Comparison of ENCODE assay signal across 1 cellular context in the genomic region with DNA sequence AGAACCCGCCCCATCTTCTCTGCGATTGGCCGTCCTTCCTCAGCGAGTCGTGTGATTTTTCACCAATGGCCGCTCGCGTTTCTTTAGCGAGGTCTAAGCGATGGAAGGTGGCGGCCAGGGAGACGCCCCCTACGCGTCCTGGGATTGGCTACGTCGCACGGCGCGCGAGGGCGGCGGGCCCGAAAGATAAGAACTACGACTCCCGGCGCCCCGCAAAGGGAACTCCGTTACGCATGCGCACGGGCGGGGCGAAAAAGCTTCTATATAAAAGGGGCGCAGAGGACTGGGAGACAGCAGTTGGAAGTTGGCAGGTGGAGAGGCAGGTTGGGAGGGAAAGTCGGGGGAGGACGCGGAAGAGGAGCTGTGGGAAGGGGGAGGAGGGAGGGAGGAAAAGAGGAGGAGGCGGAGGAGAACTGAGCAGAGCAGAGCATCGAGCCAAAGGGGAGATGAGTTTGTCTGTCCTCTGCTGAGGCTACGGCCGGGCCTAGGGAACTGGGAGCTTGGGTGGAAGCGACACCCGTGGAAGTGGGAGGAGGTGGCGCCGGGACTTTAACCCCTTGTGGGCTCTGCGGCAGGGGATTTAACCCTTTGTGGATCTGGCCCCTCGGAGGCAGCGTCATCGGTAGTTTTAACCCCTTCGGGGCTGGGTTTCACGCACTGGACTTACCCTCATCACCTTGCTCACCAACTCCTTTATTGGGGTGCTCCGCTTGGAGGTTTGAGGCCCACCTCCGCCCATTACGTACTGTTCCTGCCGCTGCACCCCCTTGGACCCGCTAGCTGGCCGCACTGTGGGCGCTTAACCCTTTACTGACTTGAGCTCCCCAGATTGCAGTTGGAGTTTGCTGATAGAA.
TF ChIP-seq lines count a peak whose summit lies in the region.

A gene with protein sequence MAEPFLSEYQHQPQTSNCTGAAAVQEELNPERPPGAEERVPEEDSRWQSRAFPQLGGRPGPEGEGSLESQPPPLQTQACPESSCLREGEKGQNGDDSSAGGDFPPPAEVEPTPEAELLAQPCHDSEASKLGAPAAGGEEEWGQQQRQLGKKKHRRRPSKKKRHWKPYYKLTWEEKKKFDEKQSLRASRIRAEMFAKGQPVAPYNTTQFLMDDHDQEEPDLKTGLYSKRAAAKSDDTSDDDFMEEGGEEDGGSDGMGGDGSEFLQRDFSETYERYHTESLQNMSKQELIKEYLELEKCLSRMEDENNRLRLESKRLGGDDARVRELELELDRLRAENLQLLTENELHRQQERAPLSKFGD (plus strand): TSS at position 293 of the 854 bp plus-strand sequence. CDS start 716 bp downstream, outside the sequence.

TF ChIP-seq in HepG2, 621 proteins besides CTCF, POLR2A, EP300 and RAD21 (continued from another document and continues in another):
- TF ChIP-seq, protein P1, sequence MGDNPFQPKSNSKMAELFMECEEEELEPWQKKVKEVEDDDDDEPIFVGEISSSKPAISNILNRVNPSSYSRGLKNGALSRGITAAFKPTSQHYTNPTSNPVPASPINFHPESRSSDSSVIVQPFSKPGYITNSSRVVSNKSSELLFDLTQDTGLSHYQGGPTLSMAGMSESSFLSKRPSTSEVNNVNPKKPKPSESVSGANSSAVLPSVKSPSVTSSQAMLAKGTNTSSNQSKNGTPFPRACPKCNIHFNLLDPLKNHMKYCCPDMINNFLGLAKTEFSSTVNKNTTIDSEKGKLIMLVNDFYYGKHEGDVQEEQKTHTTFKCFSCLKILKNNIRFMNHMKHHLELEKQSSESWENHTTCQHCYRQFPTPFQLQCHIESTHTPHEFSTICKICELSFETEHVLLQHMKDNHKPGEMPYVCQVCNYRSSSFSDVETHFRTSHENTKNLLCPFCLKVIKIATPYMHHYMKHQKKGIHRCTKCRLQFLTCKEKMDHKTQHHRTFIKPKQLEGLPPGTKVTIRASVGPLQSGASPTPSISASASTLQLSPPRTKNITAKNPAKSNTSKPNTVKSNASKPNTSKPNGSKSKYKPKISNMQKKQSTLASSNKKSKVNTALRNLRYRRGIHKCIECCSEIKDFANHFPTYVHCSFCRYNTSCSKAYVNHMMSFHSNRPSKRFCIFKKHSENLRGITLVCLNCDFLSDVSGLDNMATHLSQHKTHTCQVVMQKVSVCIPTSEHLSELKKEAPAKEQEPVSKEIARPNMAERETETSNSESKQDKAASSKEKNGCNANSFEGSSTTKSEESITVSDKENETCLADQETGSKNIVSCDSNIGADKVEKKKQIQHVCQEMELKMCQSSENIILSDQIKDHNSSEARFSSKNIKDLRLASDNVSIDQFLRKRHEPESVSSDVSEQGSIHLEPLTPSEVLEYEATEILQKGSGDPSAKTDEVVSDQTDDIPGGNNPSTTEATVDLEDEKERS (CRISPR knock-in tag; IDR thresholded peaks at IDR 0.05): peak; percentile 30; the same call in 1 of the 2 replicates
- TF ChIP-seq KAT8 (CRISPR knock-in tag; IDR thresholded peaks at IDR 0.05): peak; percentile 75
- peak; percentile 83 for TF ChIP-seq JUND (CRISPR knock-in tag; IDR thresholded peaks at IDR 0.05)
- TF ChIP-seq ZFP36 (IDR thresholded peaks at IDR 0.05; ENCODE audit: borderline replicate concordance, low read depth, low read length, partially characterized antibody): peak; percentile 23
- TF ChIP-seq ZNF761 (CRISPR knock-in tag; conservative IDR thresholded peaks at IDR 0.05): no peak
- no peak; the same call in none of the 2 replicates for TF ChIP-seq PHF8 (CRISPR knock-in tag; IDR thresholded peaks at IDR 0.05)
- TF ChIP-seq ZFP1 (CRISPR knock-in tag; IDR thresholded peaks at IDR 0.05): no peak; the same call in none of the 2 replicates
- TF ChIP-seq ZNF234 (CRISPR knock-in tag; conservative IDR thresholded peaks at IDR 0.05): no peak; the same call in 1 of the 2 replicates
- TF ChIP-seq, protein P2, sequence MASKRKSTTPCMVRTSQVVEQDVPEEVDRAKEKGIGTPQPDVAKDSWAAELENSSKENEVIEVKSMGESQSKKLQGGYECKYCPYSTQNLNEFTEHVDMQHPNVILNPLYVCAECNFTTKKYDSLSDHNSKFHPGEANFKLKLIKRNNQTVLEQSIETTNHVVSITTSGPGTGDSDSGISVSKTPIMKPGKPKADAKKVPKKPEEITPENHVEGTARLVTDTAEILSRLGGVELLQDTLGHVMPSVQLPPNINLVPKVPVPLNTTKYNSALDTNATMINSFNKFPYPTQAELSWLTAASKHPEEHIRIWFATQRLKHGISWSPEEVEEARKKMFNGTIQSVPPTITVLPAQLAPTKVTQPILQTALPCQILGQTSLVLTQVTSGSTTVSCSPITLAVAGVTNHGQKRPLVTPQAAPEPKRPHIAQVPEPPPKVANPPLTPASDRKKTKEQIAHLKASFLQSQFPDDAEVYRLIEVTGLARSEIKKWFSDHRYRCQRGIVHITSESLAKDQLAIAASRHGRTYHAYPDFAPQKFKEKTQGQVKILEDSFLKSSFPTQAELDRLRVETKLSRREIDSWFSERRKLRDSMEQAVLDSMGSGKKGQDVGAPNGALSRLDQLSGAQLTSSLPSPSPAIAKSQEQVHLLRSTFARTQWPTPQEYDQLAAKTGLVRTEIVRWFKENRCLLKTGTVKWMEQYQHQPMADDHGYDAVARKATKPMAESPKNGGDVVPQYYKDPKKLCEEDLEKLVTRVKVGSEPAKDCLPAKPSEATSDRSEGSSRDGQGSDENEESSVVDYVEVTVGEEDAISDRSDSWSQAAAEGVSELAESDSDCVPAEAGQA (IDR thresholded peaks at IDR 0.05; ENCODE audit: low read depth): peak; percentile 60; the same call in 1 of the 2 replicates
- TF ChIP-seq, protein P2 (CRISPR knock-in tag; IDR thresholded peaks at IDR 0.05; ENCODE audit: borderline replicate concordance): no peak
- TF ChIP-seq HNRNPLL (IDR thresholded peaks at IDR 0.05; ENCODE audit: low read depth, low read length, poor library complexity, severe bottlenecking): peak; percentile 89
- 0 out of 2 replicates have a peak, but pooled peaks have one; percentile 66 for TF ChIP-seq ZNF30 (CRISPR knock-in tag; IDR thresholded peaks at IDR 0.05)
- TF ChIP-seq GTF3A (CRISPR knock-in tag; conservative IDR thresholded peaks at IDR 0.05): 0 out of 2 replicates have a peak, but pooled peaks have one; percentile 25
- peak; percentile 88; the same call in 1 of the 2 replicates for TF ChIP-seq ZFP37 (CRISPR knock-in tag; IDR thresholded peaks at IDR 0.05; ENCODE audit: borderline replicate concordance)
- TF ChIP-seq HOXA9 (CRISPR knock-in tag; IDR thresholded peaks at IDR 0.05; ENCODE audit: borderline replicate concordance): peak; percentile 88; the same call in 1 of the 2 replicates
- no peak; the same call in 1 of the 2 replicates for TF ChIP-seq STAG1 (CRISPR knock-in tag; IDR thresholded peaks at IDR 0.05)
- peak; percentile 87; the same call in 1 of the 2 replicates for TF ChIP-seq ZNF296 (CRISPR knock-in tag; conservative IDR thresholded peaks at IDR 0.05)
- TF ChIP-seq ZNF766 (CRISPR knock-in tag; IDR thresholded peaks at IDR 0.05; ENCODE audit: borderline replicate concordance): peak; percentile 83; the same call in 1 of the 2 replicates
- no peak for TF ChIP-seq KDM1A (CRISPR knock-in tag; IDR thresholded peaks at IDR 0.05)
- TF ChIP-seq ZSCAN9 (CRISPR knock-in tag; IDR thresholded peaks at IDR 0.05; ENCODE audit: borderline replicate concordance): peak; percentile 26; the same call in 1 of the 2 replicates
- TF ChIP-seq, protein P3, sequence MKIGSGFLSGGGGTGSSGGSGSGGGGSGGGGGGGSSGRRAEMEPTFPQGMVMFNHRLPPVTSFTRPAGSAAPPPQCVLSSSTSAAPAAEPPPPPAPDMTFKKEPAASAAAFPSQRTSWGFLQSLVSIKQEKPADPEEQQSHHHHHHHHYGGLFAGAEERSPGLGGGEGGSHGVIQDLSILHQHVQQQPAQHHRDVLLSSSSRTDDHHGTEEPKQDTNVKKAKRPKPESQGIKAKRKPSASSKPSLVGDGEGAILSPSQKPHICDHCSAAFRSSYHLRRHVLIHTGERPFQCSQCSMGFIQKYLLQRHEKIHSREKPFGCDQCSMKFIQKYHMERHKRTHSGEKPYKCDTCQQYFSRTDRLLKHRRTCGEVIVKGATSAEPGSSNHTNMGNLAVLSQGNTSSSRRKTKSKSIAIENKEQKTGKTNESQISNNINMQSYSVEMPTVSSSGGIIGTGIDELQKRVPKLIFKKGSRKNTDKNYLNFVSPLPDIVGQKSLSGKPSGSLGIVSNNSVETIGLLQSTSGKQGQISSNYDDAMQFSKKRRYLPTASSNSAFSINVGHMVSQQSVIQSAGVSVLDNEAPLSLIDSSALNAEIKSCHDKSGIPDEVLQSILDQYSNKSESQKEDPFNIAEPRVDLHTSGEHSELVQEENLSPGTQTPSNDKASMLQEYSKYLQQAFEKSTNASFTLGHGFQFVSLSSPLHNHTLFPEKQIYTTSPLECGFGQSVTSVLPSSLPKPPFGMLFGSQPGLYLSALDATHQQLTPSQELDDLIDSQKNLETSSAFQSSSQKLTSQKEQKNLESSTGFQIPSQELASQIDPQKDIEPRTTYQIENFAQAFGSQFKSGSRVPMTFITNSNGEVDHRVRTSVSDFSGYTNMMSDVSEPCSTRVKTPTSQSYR (CRISPR knock-in tag; IDR thresholded peaks at IDR 0.05; ENCODE audit: borderline replicate concordance): peak; percentile 77
- TF ChIP-seq ZNF282 (IDR thresholded peaks at IDR 0.05; ENCODE audit: partially characterized antibody): no peak
- TF ChIP-seq, protein P4, sequence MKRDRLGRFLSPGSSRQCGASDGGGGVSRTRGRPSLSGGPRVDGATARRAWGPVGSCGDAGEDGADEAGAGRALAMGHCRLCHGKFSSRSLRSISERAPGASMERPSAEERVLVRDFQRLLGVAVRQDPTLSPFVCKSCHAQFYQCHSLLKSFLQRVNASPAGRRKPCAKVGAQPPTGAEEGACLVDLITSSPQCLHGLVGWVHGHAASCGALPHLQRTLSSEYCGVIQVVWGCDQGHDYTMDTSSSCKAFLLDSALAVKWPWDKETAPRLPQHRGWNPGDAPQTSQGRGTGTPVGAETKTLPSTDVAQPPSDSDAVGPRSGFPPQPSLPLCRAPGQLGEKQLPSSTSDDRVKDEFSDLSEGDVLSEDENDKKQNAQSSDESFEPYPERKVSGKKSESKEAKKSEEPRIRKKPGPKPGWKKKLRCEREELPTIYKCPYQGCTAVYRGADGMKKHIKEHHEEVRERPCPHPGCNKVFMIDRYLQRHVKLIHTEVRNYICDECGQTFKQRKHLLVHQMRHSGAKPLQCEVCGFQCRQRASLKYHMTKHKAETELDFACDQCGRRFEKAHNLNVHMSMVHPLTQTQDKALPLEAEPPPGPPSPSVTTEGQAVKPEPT (CRISPR knock-in tag; IDR thresholded peaks at IDR 0.05; ENCODE audit: low read depth): peak; percentile 69; the same call in 1 of the 2 replicates
- TF ChIP-seq, protein P5, sequence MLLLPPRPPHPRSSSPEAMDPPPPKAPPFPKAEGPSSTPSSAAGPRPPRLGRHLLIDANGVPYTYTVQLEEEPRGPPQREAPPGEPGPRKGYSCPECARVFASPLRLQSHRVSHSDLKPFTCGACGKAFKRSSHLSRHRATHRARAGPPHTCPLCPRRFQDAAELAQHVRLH (CRISPR knock-in tag; IDR thresholded peaks at IDR 0.05; ENCODE audit: borderline replicate concordance, low read depth): peak; percentile 98
- TF ChIP-seq ZNF782 (CRISPR knock-in tag; IDR thresholded peaks at IDR 0.05; ENCODE audit: borderline replicate concordance): peak; percentile 93; the same call in 1 of the 2 replicates
- TF ChIP-seq ELF1 (CRISPR knock-in tag; IDR thresholded peaks at IDR 0.05): peak; percentile 90
- TF ChIP-seq, protein P6, sequence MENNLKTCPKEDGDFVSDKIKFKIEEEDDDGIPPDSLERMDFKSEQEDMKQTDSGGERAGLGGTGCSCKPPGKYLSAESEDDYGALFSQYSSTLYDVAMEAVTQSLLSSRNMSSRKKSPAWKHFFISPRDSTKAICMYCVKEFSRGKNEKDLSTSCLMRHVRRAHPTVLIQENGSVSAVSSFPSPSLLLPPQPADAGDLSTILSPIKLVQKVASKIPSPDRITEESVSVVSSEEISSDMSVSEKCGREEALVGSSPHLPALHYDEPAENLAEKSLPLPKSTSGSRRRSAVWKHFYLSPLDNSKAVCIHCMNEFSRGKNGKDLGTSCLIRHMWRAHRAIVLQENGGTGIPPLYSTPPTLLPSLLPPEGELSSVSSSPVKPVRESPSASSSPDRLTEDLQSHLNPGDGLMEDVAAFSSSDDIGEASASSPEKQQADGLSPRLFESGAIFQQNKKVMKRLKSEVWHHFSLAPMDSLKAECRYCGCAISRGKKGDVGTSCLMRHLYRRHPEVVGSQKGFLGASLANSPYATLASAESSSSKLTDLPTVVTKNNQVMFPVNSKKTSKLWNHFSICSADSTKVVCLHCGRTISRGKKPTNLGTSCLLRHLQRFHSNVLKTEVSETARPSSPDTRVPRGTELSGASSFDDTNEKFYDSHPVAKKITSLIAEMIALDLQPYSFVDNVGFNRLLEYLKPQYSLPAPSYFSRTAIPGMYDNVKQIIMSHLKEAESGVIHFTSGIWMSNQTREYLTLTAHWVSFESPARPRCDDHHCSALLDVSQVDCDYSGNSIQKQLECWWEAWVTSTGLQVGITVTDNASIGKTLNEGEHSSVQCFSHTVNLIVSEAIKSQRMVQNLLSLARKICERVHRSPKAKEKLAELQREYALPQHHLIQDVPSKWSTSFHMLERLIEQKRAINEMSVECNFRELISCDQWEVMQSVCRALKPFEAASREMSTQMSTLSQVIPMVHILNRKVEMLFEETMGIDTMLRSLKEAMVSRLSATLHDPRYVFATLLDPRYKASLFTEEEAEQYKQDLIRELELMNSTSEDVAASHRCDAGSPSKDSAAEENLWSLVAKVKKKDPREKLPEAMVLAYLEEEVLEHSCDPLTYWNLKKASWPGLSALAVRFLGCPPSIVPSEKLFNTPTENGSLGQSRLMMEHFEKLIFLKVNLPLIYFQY (CRISPR knock-in tag; IDR thresholded peaks at IDR 0.05; ENCODE audit: borderline replicate concordance): peak; percentile 72
- TF ChIP-seq MLLT10 (CRISPR knock-in tag; IDR thresholded peaks at IDR 0.05): no peak
- TF ChIP-seq ZNF569 (CRISPR knock-in tag; IDR thresholded peaks at IDR 0.05; ENCODE audit: borderline replicate concordance): no peak; the same call in 1 of the 2 replicates
- TF ChIP-seq ZNF530 (CRISPR knock-in tag; IDR thresholded peaks at IDR 0.05; ENCODE audit: low read depth): no peak
- no peak for TF ChIP-seq NFATC3 (CRISPR knock-in tag; IDR thresholded peaks at IDR 0.05)
- peak; percentile 98 for TF ChIP-seq KDM3A (CRISPR knock-in tag; IDR thresholded peaks at IDR 0.05; ENCODE audit: low read depth)
- TF ChIP-seq GFI1 (CRISPR knock-in tag; IDR thresholded peaks at IDR 0.05; ENCODE audit: borderline replicate concordance): peak; percentile 78
